16 cellular contexts compared by ENCODE assay signal in the genomic region with DNA sequence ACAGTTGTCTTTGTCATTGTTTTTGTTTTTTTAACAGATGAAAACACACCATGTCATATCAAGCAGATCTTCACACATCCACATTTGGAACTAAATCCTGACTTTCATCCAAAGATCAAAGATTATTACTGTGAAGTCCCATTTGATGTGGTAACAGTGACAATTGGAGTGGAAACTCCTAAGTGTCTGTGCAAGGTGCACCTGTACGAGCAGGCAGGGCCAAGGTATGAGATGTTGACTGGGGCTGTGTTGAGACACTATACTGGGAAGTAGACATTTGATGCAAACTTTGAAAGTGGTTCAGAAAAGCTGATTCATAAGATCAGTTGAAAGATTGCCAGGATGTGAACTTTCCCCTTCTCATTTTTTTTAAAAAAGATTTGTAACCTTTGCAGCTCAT.
DNase-seq lines count a peak whose midpoint lies in the region; ATAC-seq, FAIRE-seq and TF ChIP-seq lines count a peak whose summit lies in the region.
"Had no signal": no experiment of that assay in that cellular context is flagged by ENCODE, and none has a peak within 500 bp of the region (broad histone marks: within the 10 kb centered on the region; RNA-seq: fewer than 3 reads in every experiment).

No MANE protein-coding gene starts in this region.

- H3K27me3 ChIP-seq in tibial nerve, result no peaks in the 10 kb centered on the region

- no peaks in the 10 kb centered on the region for H3K9me3 Mint-ChIP-seq in activated CD8-positive, alpha-beta T cell treated with anti-CD3 and anti-CD28 coated beads for 36 hours
- H3K9me3 Mint-ChIP-seq in activated CD8-positive, alpha-beta T cell treated with anti-CD3 and anti-CD28 coated beads, Interleukin-2, amount 10 ng/mL, durations not matched to agents 7 days and 5 days (ENCODE audit: insufficient read depth), result no peaks in the 10 kb centered on the region
- no peaks in the 10 kb centered on the region for H3K9me3 Mint-ChIP-seq in stimulated activated effector memory CD8-positive, alpha-beta T cell treated with anti-CD3 and anti-CD28 coated beads, Interleukin-12 subunit alpha, Interleukin-12 subunit beta, amount 100 ng/mL, for 72 hours
- H3K9me3 Mint-ChIP-seq: CD4-positive, alpha-beta memory T cell had no signal

- H3K27me3 Mint-ChIP-seq in activated CD8-positive, alpha-beta T cell treated with anti-CD3 and anti-CD28 coated beads for 36 hours, result peaks cover 8% of the 10 kb centered on the region
- H3K27me3 Mint-ChIP-seq in activated CD8-positive, alpha-beta T cell treated with anti-CD3 and anti-CD28 coated beads, Interleukin-2, amount 10 ng/mL, durations not matched to agents 7 days and 5 days (ENCODE audit: low read depth), result peaks cover 11% of the 10 kb centered on the region

- peaks cover 22% of the 10 kb centered on the region for H3K4me1 Mint-ChIP-seq in activated CD8-positive, alpha-beta T cell treated with anti-CD3 and anti-CD28 coated beads for 36 hours (ENCODE audit: low read depth)
- H3K4me1 Mint-ChIP-seq in activated CD8-positive, alpha-beta T cell treated with anti-CD3 and anti-CD28 coated beads, Interleukin-2, amount 10 ng/mL, durations not matched to agents 7 days and 5 days (ENCODE audit: low read depth), result peaks cover 11% of the 10 kb centered on the region
- no peaks in the 10 kb centered on the region for H3K4me1 Mint-ChIP-seq in stimulated activated effector memory CD8-positive, alpha-beta T cell treated with anti-CD3 and anti-CD28 coated beads, Interleukin-12 subunit alpha, Interleukin-12 subunit beta, amount 100 ng/mL, for 72 hours

- H3K9me3 ChIP-seq in tibial nerve, result no peaks in the 10 kb centered on the region
- H3K9me3 ChIP-seq: BE2C had no signal

- TF ChIP-seq EP300 in tibial nerve (IDR thresholded peaks at IDR 0.05), result no peak

- CTCF ChIA-PET in activated CD8-positive, alpha-beta T cell treated with anti-CD3 and anti-CD28 coated beads for 36 hours (lab: Charles Lee), result no interaction called here
- CTCF ChIA-PET in activated CD8-positive, alpha-beta T cell treated with anti-CD3 and anti-CD28 coated beads, Interleukin-2, amount 10 ng/mL, durations not matched to agents 7 days and 5 days (lab: Charles Lee), result no interaction called here

- no peak overlapping the region for H3K27ac Mint-ChIP-seq in activated CD8-positive, alpha-beta T cell treated with anti-CD3 and anti-CD28 coated beads for 36 hours
- no peak overlapping the region for H3K27ac Mint-ChIP-seq in activated CD8-positive, alpha-beta T cell treated with anti-CD3 and anti-CD28 coated beads, Interleukin-2, amount 10 ng/mL, durations not matched to agents 7 days and 5 days
- no peak overlapping the region for H3K27ac Mint-ChIP-seq in stimulated activated effector memory CD8-positive, alpha-beta T cell treated with anti-CD3 and anti-CD28 coated beads, Interleukin-12 subunit alpha, Interleukin-12 subunit beta, amount 100 ng/mL, for 72 hours
- H3K27ac Mint-ChIP-seq: CD4-positive, alpha-beta memory T cell had no signal

- H3K4me3 Mint-ChIP-seq in activated CD8-positive, alpha-beta T cell treated with anti-CD3 and anti-CD28 coated beads for 36 hours, result no peak overlapping the region
- H3K4me3 Mint-ChIP-seq in activated CD8-positive, alpha-beta T cell treated with anti-CD3 and anti-CD28 coated beads, Interleukin-2, amount 10 ng/mL, durations not matched to agents 7 days and 5 days, result no peak overlapping the region
- no peak overlapping the region for H3K4me3 Mint-ChIP-seq in stimulated activated effector memory CD8-positive, alpha-beta T cell treated with anti-CD3 and anti-CD28 coated beads, Interleukin-12 subunit alpha, Interleukin-12 subunit beta, amount 100 ng/mL, for 72 hours
- H3K4me3 Mint-ChIP-seq: CD4-positive, alpha-beta memory T cell had no signal

- peak; percentile 15 for FAIRE-seq in GM18507 (lab: Jason Lieb, UNC)
- FAIRE-seq: H1 had no signal

- no peaks in the 10 kb centered on the region for H3K4me1 ChIP-seq in tibial nerve
- H3K4me1 ChIP-seq: BE2C had no signal

- 91 to 94% methylated on average over 1 of the region's 1 CpG for WGBS in tibial nerve, 2 donors

- POLR2A ChIA-PET in activated CD8-positive, alpha-beta T cell treated with anti-CD3 and anti-CD28 coated beads for 36 hours (lab: Charles Lee), result no interaction called here
- POLR2A ChIA-PET in activated CD8-positive, alpha-beta T cell treated with anti-CD3 and anti-CD28 coated beads, Interleukin-2, amount 10 ng/mL, durations not matched to agents 7 days and 5 days (lab: Charles Lee), result no interaction called here

- H3K4me3 ChIP-seq in fibroblast of the aortic adventitia (ENCODE audit: low read depth, low read length), result no peak overlapping the region
- H3K4me3 ChIP-seq in tibial nerve, result no peak overlapping the region

- no peak for TF ChIP-seq POLR2A in tibial nerve (IDR thresholded peaks at IDR 0.05)

- H3K36me3 ChIP-seq in tibial nerve, result peaks cover 0 to 37% (median 2%) of the 10 kb centered on the region in 3 donors
- H3K36me3 ChIP-seq: BE2C had no signal

- peak; percentile 65 for ATAC-seq in activated CD8-positive, alpha-beta T cell treated with anti-CD3 and anti-CD28 coated beads for 36 hours
- ATAC-seq in activated CD8-positive, alpha-beta T cell treated with anti-CD3 and anti-CD28 coated beads, Interleukin-2, amount 10 ng/mL, durations not matched to agents 7 days and 5 days, result no peak
- no peak for ATAC-seq in left colon
- ATAC-seq in stimulated activated effector memory CD8-positive, alpha-beta T cell treated with anti-CD3 and anti-CD28 coated beads, Interleukin-12 subunit alpha, Interleukin-12 subunit beta, amount 100 ng/mL, for 72 hours, result no peak

- TF ChIP-seq CTCF in activated CD8-positive, alpha-beta T cell treated with anti-CD3 and anti-CD28 coated beads for 36 hours (IDR thresholded peaks at IDR 0.05), result no peak
- no peak for TF ChIP-seq CTCF in fibroblast of the aortic adventitia (IDR thresholded peaks at IDR 0.05; ENCODE audit: insufficient read depth, low read length)
- no peak for TF ChIP-seq CTCF in tibial nerve (IDR thresholded peaks at IDR 0.05)

- DNase-seq in activated CD8-positive, alpha-beta T cell treated with anti-CD3 and anti-CD28 coated beads for 36 hours, result peak; percentile 25
- no peak for DNase-seq in activated CD8-positive, alpha-beta T cell treated with anti-CD3 and anti-CD28 coated beads, Interleukin-2, amount 10 ng/mL, durations not matched to agents 7 days and 5 days
- no peak for DNase-seq in GM18507 (ENCODE audit: extremely low spot score, insufficient read length, low read depth)
- DNase-seq in M059J (ENCODE audit: low read depth), result peak; percentile 12
- DNase-seq in fibroblast of the aortic adventitia (ENCODE audit: low read depth), result peak; percentile 11
- no peak for DNase-seq in left colon
- DNase-seq in tibial nerve (ENCODE audit: low spot score in 2 of 2), result no peak
- no peak for DNase-seq in stimulated activated effector memory CD8-positive, alpha-beta T cell treated with anti-CD3 and anti-CD28 coated beads, Interleukin-12 subunit alpha, Interleukin-12 subunit beta, amount 100 ng/mL, for 72 hours (ENCODE audit: low spot score in 2 of 2)
- DNase-seq: ACHN; BE2C; CD4-positive, alpha-beta memory T cell; NCI-H1105 treated with DMSO at 0.1 percent for 48 hours; NCI-H187; NCI-H2171; NCI-H510A had no signal

- H3K27ac ChIP-seq in tibial nerve, result no peak overlapping the region

- H3K36me3 Mint-ChIP-seq in activated CD8-positive, alpha-beta T cell treated with anti-CD3 and anti-CD28 coated beads for 36 hours (ENCODE audit: low read depth), result no peaks in the 10 kb centered on the region
- no peaks in the 10 kb centered on the region for H3K36me3 Mint-ChIP-seq in activated CD8-positive, alpha-beta T cell treated with anti-CD3 and anti-CD28 coated beads, Interleukin-2, amount 10 ng/mL, durations not matched to agents 7 days and 5 days (ENCODE audit: low read depth)
- H3K36me3 Mint-ChIP-seq in stimulated activated effector memory CD8-positive, alpha-beta T cell treated with anti-CD3 and anti-CD28 coated beads, Interleukin-12 subunit alpha, Interleukin-12 subunit beta, amount 100 ng/mL, for 72 hours, result no peaks in the 10 kb centered on the region
- H3K36me3 Mint-ChIP-seq: CD4-positive, alpha-beta memory T cell had no signal

- intact Hi-C loops in activated CD8-positive, alpha-beta T cell treated with anti-CD3 and anti-CD28 coated beads for 36 hours (cut with micrococcal nuclease), result no loop called here
- intact Hi-C loops in left colon (cut with DNase I, micrococcal nuclease), result no loop called here

Comparison
In these comparisons a context has a peak if more than half of its experiments do, and no peak if none do; other contexts are left out.
1. DNase-seq: peak in activated CD8-positive, alpha-beta T cell treated with anti-CD3 and anti-CD28 coated beads for 36 hours (single experiment), M059J (single experiment) and fibroblast of the aortic adventitia (single experiment); none in activated CD8-positive, alpha-beta T cell treated with anti-CD3 and anti-CD28 coated beads, Interleukin-2, amount 10 ng/mL, durations not matched to agents 7 days and 5 days (single experiment), GM18507 (single experiment), left colon (0 of 2), tibial nerve (0 of 2) and stimulated activated effector memory CD8-positive, alpha-beta T cell treated with anti-CD3 and anti-CD28 coated beads, Interleukin-12 subunit alpha, Interleukin-12 subunit beta, amount 100 ng/mL, for 72 hours (0 of 2).